Comparison of ENCODE assay signal across 29 cellular contexts in the genomic region with DNA sequence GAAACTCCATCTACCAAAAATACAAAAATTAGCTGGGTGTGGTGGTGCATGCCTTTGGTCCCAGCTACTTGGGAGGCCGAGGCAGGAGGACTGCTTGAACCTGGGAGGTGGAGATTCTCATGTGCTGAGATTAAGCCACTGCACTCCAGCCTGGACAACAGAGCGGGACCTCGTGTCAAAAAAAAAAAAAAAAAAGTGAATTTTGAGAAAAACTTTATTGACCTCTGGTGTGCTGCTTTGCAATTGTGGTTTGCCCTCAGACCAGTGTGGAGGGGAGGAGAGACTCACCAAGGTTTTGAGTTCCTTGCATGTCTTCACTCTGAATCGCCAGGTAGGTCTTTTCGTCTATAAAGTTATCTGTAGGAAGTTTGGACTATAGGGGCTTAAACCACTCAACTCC.
"Had no signal": no experiment of that assay in that cellular context is flagged by ENCODE, and none has a peak within 500 bp of the region (broad histone marks: within the 10 kb centered on the region; RNA-seq: fewer than 3 reads in every experiment).

No MANE protein-coding gene starts in this region.

- H3K4me1 ChIP-seq: colonic mucosa, esophagus muscularis mucosa, esophagus squamous epithelium, foreskin keratinocyte, gastrocnemius medialis, gastroesophageal sphincter, heart left ventricle, heart right ventricle had no signal

- H3K4me3 Mint-ChIP-seq: dendritic cell treated with granulocyte-macrophage colony-stimulating factor and Interleukin-4, amounts not matched to agents 40 ng/mL and 50 ng/mL, for 4 days; effector memory CD8-positive, alpha-beta T cell; endodermal cell had no signal

- H3K27me3 ChIP-seq: colonic mucosa, dorsolateral prefrontal cortex, esophagus squamous epithelium, foreskin keratinocyte, gastrocnemius medialis, heart left ventricle had no signal

- ATAC-seq: effector memory CD8-positive, alpha-beta T cell; esophagus mucosa; foreskin keratinocyte; gastrocnemius medialis; gastroesophageal sphincter; heart left ventricle; heart right ventricle had no signal

- H3K27me3 Mint-ChIP-seq: effector memory CD8-positive, alpha-beta T cell had no signal

- DNase-seq: colonic mucosa; cortex of kidney; dermis blood vessel endothelial cell; dorsolateral prefrontal cortex; effector CD4-positive, alpha-beta T cell; effector CD8-positive, alpha-beta T cell; effector memory CD4-positive, alpha-beta T cell; effector memory CD8-positive, alpha-beta T cell; endodermal cell; erythroblast; esophagus squamous epithelium; foreskin fibroblast; foreskin keratinocyte; foreskin melanocyte; gastrocnemius medialis; glutamatergic neuron; head of caudate nucleus; heart left ventricle; heart right ventricle had no signal

- H3K9me3 ChIP-seq: colonic mucosa had no signal

- H3K36me3 ChIP-seq: colonic mucosa had no signal

- H3K27ac ChIP-seq: colonic mucosa, coronary artery, dorsolateral prefrontal cortex, epithelial cell of prostate, esophagus muscularis mucosa, esophagus squamous epithelium, foreskin keratinocyte, gastrocnemius medialis, gastroesophageal sphincter, heart left ventricle, heart right ventricle had no signal

- FAIRE-seq: colon, endometrium, endothelial cell of umbilical vein, frontal cortex had no signal

- H3K27ac Mint-ChIP-seq: dendritic cell treated with granulocyte-macrophage colony-stimulating factor and Interleukin-4, amounts not matched to agents 40 ng/mL and 50 ng/mL, for 4 days; effector memory CD8-positive, alpha-beta T cell; endodermal cell had no signal

- H3K9me3 Mint-ChIP-seq: effector memory CD8-positive, alpha-beta T cell had no signal

- H3K4me3 ChIP-seq: colonic mucosa, coronary artery, dorsolateral prefrontal cortex, esophagus muscularis mucosa, esophagus squamous epithelium, gastrocnemius medialis, gastroesophageal sphincter, heart left ventricle, heart right ventricle had no signal
